ENCODE assay signal across 17 cellular contexts in the genomic region with DNA sequence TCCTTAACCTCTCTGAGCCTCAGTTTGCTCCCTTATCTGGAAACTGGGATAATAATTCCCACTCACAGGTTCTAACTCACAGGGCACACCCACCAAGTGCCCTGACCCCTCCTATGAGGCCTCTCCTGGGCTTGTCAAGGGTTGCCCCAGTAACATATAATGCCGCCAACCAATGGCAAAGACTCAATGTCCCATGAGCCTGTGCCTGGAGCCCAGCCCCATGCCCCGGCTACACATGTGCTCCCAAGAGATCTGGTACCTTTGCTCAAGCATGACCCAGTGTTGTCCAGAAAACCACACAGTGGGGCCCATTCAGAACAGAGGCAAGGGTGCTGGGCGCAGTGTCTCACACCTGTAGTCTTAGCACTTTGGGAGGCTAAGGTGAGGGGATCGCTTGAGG. TPM values are rescaled to one million over a fixed set of nuclear protein-coding genes. Genes with fewer than 3 reads are reported as not detected.
DNase-seq lines count a peak whose midpoint lies in the region; ATAC-seq and TF ChIP-seq lines count a peak whose summit lies in the region.
"Had no signal": no experiment of that assay in that cellular context is flagged by ENCODE, and none has a peak within 500 bp of the region (broad histone marks: within the 10 kb centered on the region; RNA-seq: fewer than 3 reads in every experiment).

No MANE protein-coding gene starts in this region.

- DNase-seq in Karpas-422 (peak; percentile 75), germinal center (ENCODE audit: low spot score) (peak; percentile 38), ACHN (no peak), breast epithelium (ENCODE audit: low spot score in 2 of 2) (no peak)
- DNase-seq in stimulated activated effector memory CD8-positive, alpha-beta T cell treated with anti-CD3 and anti-CD28 coated beads, Interleukin-12 subunit alpha, Interleukin-12 subunit beta, amount 100 ng/mL, for 72 hours (ENCODE audit: low spot score in 2 of 2): no peak
- DNase-seq: C1 segment of cervical spinal cord; CD4-positive, alpha-beta T cell; DMS153; DMS79 treated with DMSO at 0.1 percent for 48 hours; EL; HCEC 1CT; KG1 had no signal

- in situ Hi-C loops in ACHN (cut with HindIII; ENCODE audit: low pct_ligation_motif_present, low pct_unique_long_range_greater_than_20kb, low sequenced_read_pairs): no loop called here

- no peak for TF ChIP-seq POLR2A in breast epithelium (IDR thresholded peaks at IDR 0.05)

- H3K4me3 ChIP-seq in BLaER1: no peak overlapping the region
- no peak overlapping the region for H3K4me3 ChIP-seq in Karpas-422 (ENCODE audit: low read length)
- no peak overlapping the region for H3K4me3 ChIP-seq in breast epithelium

- no peak overlapping the region for H2AFZ ChIP-seq in Karpas-422 (ENCODE audit: low read length)

- H3K9me3 Mint-ChIP-seq in stimulated activated effector memory CD8-positive, alpha-beta T cell treated with anti-CD3 and anti-CD28 coated beads, Interleukin-12 subunit alpha, Interleukin-12 subunit beta, amount 100 ng/mL, for 72 hours: no peaks in the 10 kb centered on the region
- H3K9me3 Mint-ChIP-seq: CD4-positive, alpha-beta T cell; IgD-negative memory B cell had no signal

- H3K9me2 ChIP-seq in Karpas-422 (replicated peaks; ENCODE audit: insufficient read depth, low read length): no peaks in the 10 kb centered on the region

- intact Hi-C loops in breast epithelium (cut with DNase I; ENCODE audit: low total_unique reads): no loop called here

- H3K4me2 ChIP-seq in BLaER1 (peak overlapping the region; percentile 69), Karpas-422 (ENCODE audit: low read depth, low read length, poor library complexity, severe bottlenecking) (no peak overlapping the region)

- no peaks in the 10 kb centered on the region for H3K4me1 Mint-ChIP-seq in stimulated activated effector memory CD8-positive, alpha-beta T cell treated with anti-CD3 and anti-CD28 coated beads, Interleukin-12 subunit alpha, Interleukin-12 subunit beta, amount 100 ng/mL, for 72 hours

- H3K27me3 ChIP-seq in BLaER1 (no peaks in the 10 kb centered on the region), Karpas-422 (ENCODE audit: low read length) (no peaks in the 10 kb centered on the region), breast epithelium (no peaks in the 10 kb centered on the region)

- no peak overlapping the region for H3K9ac ChIP-seq in BLaER1
- H3K9ac ChIP-seq in Karpas-422 (ENCODE audit: low read length): no peak overlapping the region

- H3K4me1 ChIP-seq in BLaER1 (peaks cover 53% of the 10 kb centered on the region), Karpas-422 (ENCODE audit: low read length) (peaks cover 6% of the 10 kb centered on the region), breast epithelium (no peaks in the 10 kb centered on the region)

- H3K79me2 ChIP-seq in Karpas-422 (ENCODE audit: low read length): no peaks in the 10 kb centered on the region

- H3K4me3 Mint-ChIP-seq in stimulated activated effector memory CD8-positive, alpha-beta T cell treated with anti-CD3 and anti-CD28 coated beads, Interleukin-12 subunit alpha, Interleukin-12 subunit beta, amount 100 ng/mL, for 72 hours: no peak overlapping the region
- H3K4me3 Mint-ChIP-seq: CD4-positive, alpha-beta T cell; IgD-negative memory B cell had no signal

- peak overlapping the region; percentile 45 for H3K27ac Mint-ChIP-seq in stimulated activated effector memory CD8-positive, alpha-beta T cell treated with anti-CD3 and anti-CD28 coated beads, Interleukin-12 subunit alpha, Interleukin-12 subunit beta, amount 100 ng/mL, for 72 hours
- H3K27ac Mint-ChIP-seq: CD4-positive, alpha-beta T cell; IgD-negative memory B cell had no signal

- H3K36me3 ChIP-seq in BLaER1 (no peaks in the 10 kb centered on the region), Karpas-422 (ENCODE audit: insufficient read depth, low read length) (no peaks in the 10 kb centered on the region), breast epithelium (no peaks in the 10 kb centered on the region)

- no peak for TF ChIP-seq CTCF in breast epithelium (IDR thresholded peaks at IDR 0.05)

- ATAC-seq in stimulated activated effector memory CD8-positive, alpha-beta T cell treated with anti-CD3 and anti-CD28 coated beads, Interleukin-12 subunit alpha, Interleukin-12 subunit beta, amount 100 ng/mL, for 72 hours: no peak
- ATAC-seq in HG02678 (IDR thresholded peaks at IDR 0.05; ENCODE audit: unreplicated experiment): no peak
- ATAC-seq in HG03378 (IDR thresholded peaks at IDR 0.05; ENCODE audit: unreplicated experiment): no peak

- peaks cover 6% of the 10 kb centered on the region for H3K36me3 Mint-ChIP-seq in stimulated activated effector memory CD8-positive, alpha-beta T cell treated with anti-CD3 and anti-CD28 coated beads, Interleukin-12 subunit alpha, Interleukin-12 subunit beta, amount 100 ng/mL, for 72 hours
- H3K36me3 Mint-ChIP-seq: IgD-negative memory B cell had no signal

- no peak overlapping the region for H3K27ac ChIP-seq in BLaER1
- no peak overlapping the region for H3K27ac ChIP-seq in Karpas-422 (ENCODE audit: low read length)
- H3K27ac ChIP-seq in breast epithelium: no peak overlapping the region

- no peaks in the 10 kb centered on the region for H3K9me3 ChIP-seq in BLaER1
- no peaks in the 10 kb centered on the region for H3K9me3 ChIP-seq in Karpas-422 (ENCODE audit: low read length)
- no peaks in the 10 kb centered on the region for H3K9me3 ChIP-seq in breast epithelium

- no peaks in the 10 kb centered on the region for H4K20me1 ChIP-seq in BLaER1
- no peaks in the 10 kb centered on the region for H4K20me1 ChIP-seq in Karpas-422 (ENCODE audit: insufficient read depth, low read depth, low read length)

RNA-seq across cellular contexts. Expression of a gene that starts 8.5 kb away (rescaled TPM):
- 24.5 and 59.5 TPM in 2 replicates for total RNA-seq in Karpas-422 (2014; rRNA removed; shearing (Covaris generic); ENCODE audit: low replicate concordance)
- 10 to 100 TPM in 1 of 3 donors, 1 to 10 TPM in 2; 4.5 to 12.7 (median 9.2) TPM for total RNA-seq in breast epithelium

RNA-seq across cellular contexts. Expression of a gene that starts 18.4 kb away (rescaled TPM):
- 0.94 and 1.1 TPM in 2 replicates for total RNA-seq in Karpas-422 (2014; rRNA removed; shearing (Covaris generic); ENCODE audit: low replicate concordance)
- total RNA-seq in breast epithelium: 1 to 10 TPM; 2.6 to 4.5 (median 3.4) TPM
- total RNA-seq: HT-29 had no signal

RNA-seq across cellular contexts. Expression of a gene that starts 21.0 kb away (rescaled TPM):
- 27.4 and 59.7 TPM in 2 replicates for total RNA-seq in Karpas-422 (2014; rRNA removed; shearing (Covaris generic); ENCODE audit: low replicate concordance)
- 10 to 100 TPM; 29.4 to 47.2 (median 36.2) TPM for total RNA-seq in breast epithelium

RNA-seq across cellular contexts. Expression of a gene that starts 34.0 kb away (rescaled TPM):
- total RNA-seq in Karpas-422 (2014; rRNA removed; shearing (Covaris generic); ENCODE audit: low replicate concordance): 34.0 and 60.7 TPM in 2 replicates
- total RNA-seq in breast epithelium: 10 to 100 TPM; 20.0 to 40.5 (median 25.9) TPM

RNA-seq across cellular contexts. Expression of a gene that starts 42.7 kb away (rescaled TPM):
- total RNA-seq in Karpas-422 (2014; rRNA removed; shearing (Covaris generic); ENCODE audit: low replicate concordance): 3.8 and 4.3 TPM in 2 replicates
- 1 to 10 TPM; 4.8 to 5.6 (median 5.1) TPM for total RNA-seq in breast epithelium

Comparison
In these comparisons a context has a peak if more than half of its experiments do, and no peak if none do; other contexts are left out.
1. DNase-seq: peak in Karpas-422 (single experiment) and germinal center (single experiment); none in stimulated activated effector memory CD8-positive, alpha-beta T cell treated with anti-CD3 and anti-CD28 coated beads, Interleukin-12 subunit alpha, Interleukin-12 subunit beta, amount 100 ng/mL, for 72 hours (0 of 2), ACHN (single experiment) and breast epithelium (0 of 2).